9 cellular contexts compared by ENCODE assay signal in genomic region chr6:36886948-36887347, GRCh38. TPM values are rescaled to one million over a fixed set of nuclear protein-coding genes. Genes with fewer than 3 reads are reported as not detected.
DNase-seq lines count a peak whose midpoint lies in the region; ATAC-seq and TF ChIP-seq lines count a peak whose summit lies in the region.
"Had no signal": no experiment of that assay in that cellular context is flagged by ENCODE, and none has a peak within 500 bp of the region (broad histone marks: within the 10 kb centered on the region; RNA-seq: fewer than 3 reads in every experiment).

No MANE protein-coding gene starts in this region.

- peaks cover 17 to 47% (median 35%) of the 10 kb centered on the region in 4 donors for H3K4me1 Mint-ChIP-seq in naive thymus-derived CD8-positive, alpha-beta T cell

- in situ Hi-C loops in brain microvascular endothelial cell (cut with HindIII; ENCODE audit: low pct_ligation_motif_present, low sequenced_read_pairs) = no loop called here

- peak overlapping the region; percentile 79 to 93 (median 89) for H3K4me3 Mint-ChIP-seq in naive thymus-derived CD8-positive, alpha-beta T cell

- DNase-seq in AG09309 (ENCODE audit: low read depth) = no peak
- DNase-seq in brain microvascular endothelial cell = no peak
- no peak for DNase-seq in naive thymus-derived CD8-positive, alpha-beta T cell
- no peak for DNase-seq in midbrain (lab: John Stamatoyannopoulos, UW)
- no peak for DNase-seq in anterior cingulate cortex (lab: John Stamatoyannopoulos, UW)
- no peak for DNase-seq in NCI-H524 treated with DMSO at 0.1 percent for 48 hours (lab: John Stamatoyannopoulos, UW)
- no peak for DNase-seq in NCI-H82 treated with DMSO at 0.1 percent for 48 hours (lab: John Stamatoyannopoulos, UW; ENCODE audit: unreplicated experiment)
- DNase-seq: NCI-H774 had no signal

- peaks cover 5% of the 10 kb centered on the region for H3K4me1 ChIP-seq in HUES6 (ENCODE audit: control insufficient read depth, insufficient read depth, low read length)

- H3K36me3 ChIP-seq in HUES6 (ENCODE audit: control insufficient read depth, insufficient read depth, low read length) (no peaks in the 10 kb centered on the region), brain microvascular endothelial cell (replicated peaks) (no peaks in the 10 kb centered on the region)

- H3K27me3 Mint-ChIP-seq in naive thymus-derived CD8-positive, alpha-beta T cell = no peaks in the 10 kb centered on the region

- H3K27ac Mint-ChIP-seq in naive thymus-derived CD8-positive, alpha-beta T cell = peak overlapping the region in 8 of 10 donors; percentile 3 to 98 (median 94)

- H3K4me3 ChIP-seq in AG09309 (ENCODE audit: control insufficient read depth, low read depth, low read length) (peak overlapping the region; percentile 79), HUES6 (ENCODE audit: low read depth, low read length) (peak overlapping the region; percentile 21; the same call in 1 of the 2 replicates), brain microvascular endothelial cell (ENCODE audit: low read depth, low read length) (peak overlapping the region; percentile 90)

- H3K27me3 ChIP-seq in HUES6 (ENCODE audit: control insufficient read depth, insufficient read depth, low read length) = no peaks in the 10 kb centered on the region
- no peaks in the 10 kb centered on the region for H3K27me3 ChIP-seq in brain microvascular endothelial cell (replicated peaks)

- H3K9me3 ChIP-seq in HUES6 (ENCODE audit: control insufficient read depth, insufficient read depth, low read depth, low read length) = no peaks in the 10 kb centered on the region

- H3K9ac ChIP-seq in HUES6 (ENCODE audit: low read length) = no peak overlapping the region

- H3K36me3 Mint-ChIP-seq in naive thymus-derived CD8-positive, alpha-beta T cell = peaks cover 0 to under 1% (median 0%) of the 10 kb centered on the region in 3 donors

- H3K27ac ChIP-seq in HUES6 (ENCODE audit: low read depth, low read length) (no peak overlapping the region), brain microvascular endothelial cell (peak overlapping the region; percentile 76)

- no peak for ATAC-seq in naive thymus-derived CD8-positive, alpha-beta T cell

- TF ChIP-seq CTCF in AG09309 (IDR thresholded peaks at IDR 0.05; ENCODE audit: control insufficient read depth, insufficient read depth, low read depth, low read length, missing control alignments) (no peak), brain microvascular endothelial cell (IDR thresholded peaks at IDR 0.05; ENCODE audit: low read depth, low read length, missing control alignments) (no peak)

- H3K9me3 Mint-ChIP-seq in naive thymus-derived CD8-positive, alpha-beta T cell = no peaks in the 10 kb centered on the region

- POLR2A ChIA-PET in naive thymus-derived CD8-positive, alpha-beta T cell (lab: Charles Lee) = interaction anchor here (0.7 to 4.6 kb wide), 5 partner anchors 12 to 99 kb away, joined by 3 to 32 read pairs (median 9); partner anchors contain the start of genes MTCH1 and PPIL1

RNA-seq across cellular contexts. Expression of gene C6orf89, which starts 1.2 kb away (rescaled TPM):
- 10 to 100 TPM; 41.9 to 44.9 TPM for total RNA-seq in naive thymus-derived CD8-positive, alpha-beta T cell
- polyA plus RNA-seq in naive thymus-derived CD8-positive, alpha-beta T cell = 10 to 100 TPM; 37.4 to 44.4 (median 40.1) TPM

RNA-seq across cellular contexts. Expression of gene PPIL1, which starts 12.3 kb away (rescaled TPM):
- 10 to 100 TPM; 10.3 to 11.5 TPM for total RNA-seq in naive thymus-derived CD8-positive, alpha-beta T cell
- polyA plus RNA-seq in naive thymus-derived CD8-positive, alpha-beta T cell = 10 to 100 TPM; 27.1 to 34.2 (median 27.6) TPM

RNA-seq across cellular contexts. Expression of gene CPNE5, which starts 47.7 kb away (rescaled TPM):
- under 1 TPM; 0.57 to 0.85 TPM for total RNA-seq in naive thymus-derived CD8-positive, alpha-beta T cell
- polyA plus RNA-seq in naive thymus-derived CD8-positive, alpha-beta T cell = under 1 TPM; 0.14 to 0.33 (median 0.26) TPM

Comparison
In these comparisons a context has a peak if more than half of its experiments do, and no peak if none do; other contexts are left out.
1. H3K4me3 ChIP-seq: peak in every context shown above with its lines; median percentile 90 in brain microvascular endothelial cell; 79 in AG09309; 21 in HUES6.